8 cellular contexts compared by ENCODE assay signal in genomic region chr14:49585803-49586672, GRCh38. TPM values are rescaled to one million over a fixed set of nuclear protein-coding genes. Genes with fewer than 3 reads are reported as not detected.
DNase-seq lines count a peak whose midpoint lies in the region; ATAC-seq, FAIRE-seq and TF ChIP-seq lines count a peak whose summit lies in the region.

Gene RPS29 (minus strand): TSS chr14:49586380. CDS start chr14:49586346, 34 bp downstream.

- peak within 1 kb of the TSS; percentile 92 for H4K91ac ChIP-seq in trophoblast cell (ENCODE audit: low read depth, low read length)

- H3K36me3 ChIP-seq in trophoblast cell (ENCODE audit: control insufficient read depth in 1 of 2, insufficient read depth in 2 of 2, low read length in 2 of 2), result peaks cover 14 to 17% of the 10 kb centered on the region in 2 experiments
- H3K36me3 ChIP-seq in transverse colon, result peaks cover 0 to 5% (median 0%) of the 10 kb centered on the region in 4 donors

- peak; percentile 93 for ATAC-seq in HG02840 (IDR thresholded peaks at IDR 0.05; ENCODE audit: low FRiP score, unreplicated experiment)
- peak; percentile 85 to 89 (median 88) for ATAC-seq in T-cell (replicated peaks in 1 of 4)

- WGBS in adipose tissue, 3 donors, result 0% methylated on average over 54 of the region's 55 CpGs
- no CpG with 5 or more reads among the region's 55 CpGs for WGBS in trophoblast cell (ENCODE audit: extremely low coverage, insufficient coverage, insufficient read length)
- WGBS in transverse colon (ENCODE audit: low coverage in 1 of 2), 2 donors, result 0 to 1% methylated on average over 4 to 55 of the region's 55 CpGs

- TF ChIP-seq POLR2A in GM12891 (IDR thresholded peaks at IDR 0.05; ENCODE audit: low read depth, low read length), result peak; percentile 97
- peak; percentile 98 for TF ChIP-seq POLR2A in transverse colon (IDR thresholded peaks at IDR 0.05)

- no peak within 1 kb of the TSS for H2BK12ac ChIP-seq in trophoblast cell (ENCODE audit: low read length)

- peak within 1 kb of the TSS; percentile 89 to 98 (median 98) for H3K4me3 Mint-ChIP-seq in T-cell

- H4K12ac ChIP-seq in trophoblast cell (ENCODE audit: low read depth, low read length), result peak within 1 kb of the TSS; percentile 76

- in situ Hi-C loops in transverse colon (cut with MboI; ENCODE audit: low pct_ligation_motif_present in 1 of 4, low pct_unique_long_range_greater_than_20kb in 1 of 4, low sequenced_read_pairs in 3 of 4), result no loop called here

- H3K4me3 ChIP-seq in trophoblast cell (ENCODE audit: low read depth, low read length) (peak within 1 kb of the TSS; percentile 98), transverse colon (peak within 1 kb of the TSS; percentile 68 to 96 (median 80))

- H3K9me3 Mint-ChIP-seq in T-cell, result no peaks in the 10 kb centered on the region

- peak within 1 kb of the TSS; percentile 86 for H3K14ac ChIP-seq in trophoblast cell (ENCODE audit: low read length)

- peak within 1 kb of the TSS; percentile 87 for H2BK120ac ChIP-seq in trophoblast cell (ENCODE audit: insufficient read depth, low read length, poor library complexity)

- peak within 1 kb of the TSS; percentile 87 for H3K18ac ChIP-seq in trophoblast cell (ENCODE audit: low read length)

- FAIRE-seq in GM12891 (lab: Jason Lieb, UNC), result peak; percentile 94

- H3K4me1 Mint-ChIP-seq in T-cell, result peaks cover 50 to 54% (median 52%) of the 10 kb centered on the region in 3 donors

- peaks cover 7% of the 10 kb centered on the region for H3K79me1 ChIP-seq in trophoblast cell (ENCODE audit: low read length)

- peaks cover 16% of the 10 kb centered on the region for H3K79me2 ChIP-seq in trophoblast cell (ENCODE audit: control insufficient read depth, insufficient read depth, low read length, poor library complexity)

- TF ChIP-seq CTCF in transverse colon (IDR thresholded peaks at IDR 0.05), result no peak

- DNase-seq in GM12891 (ENCODE audit: insufficient read length, low spot score), result peak; percentile 57
- DNase-seq in NCI-H1436 treated with DMSO at 0.1 percent for 48 hours (lab: John Stamatoyannopoulos, UW), result peak; percentile 93
- DNase-seq in T-cell, result peak; percentile 94 to 99 (median 97)
- DNase-seq in cardiac septum (ENCODE audit: low spot score), result peak; percentile 98
- peak; percentile 100 for DNase-seq in trophoblast cell
- peak; percentile 98 for DNase-seq in transverse colon

- H3K23ac ChIP-seq in trophoblast cell (ENCODE audit: low read length), result peak within 1 kb of the TSS; percentile 85

- H2AFZ ChIP-seq in trophoblast cell (ENCODE audit: insufficient read depth, low read length, poor library complexity), result peak within 1 kb of the TSS; percentile 30

- peaks cover 0 to 7% of the 10 kb centered on the region in 2 experiments for H3K4me1 ChIP-seq in trophoblast cell (ENCODE audit: control insufficient read depth in 1 of 2, insufficient read depth in 2 of 2, low read length in 2 of 2)
- H3K4me1 ChIP-seq in transverse colon, result peaks cover 7 to 27% (median 23%) of the 10 kb centered on the region in 4 donors

- H3K27ac ChIP-seq in adipose tissue (ENCODE audit: low read depth, low read length) (peak within 1 kb of the TSS; percentile 28), trophoblast cell (ENCODE audit: low read depth, low read length) (peak within 1 kb of the TSS; percentile 76), transverse colon (peak within 1 kb of the TSS; percentile 93 to 97 (median 96))

- H3K36me3 Mint-ChIP-seq in T-cell, result peaks cover 31% of the 10 kb centered on the region

- H3K9ac ChIP-seq in trophoblast cell (ENCODE audit: low read length), result peak within 1 kb of the TSS; percentile 100

- H3K27me3 ChIP-seq in trophoblast cell (ENCODE audit: insufficient read depth, low read length) (no peaks in the 10 kb centered on the region), transverse colon (no peaks in the 10 kb centered on the region)

- H2AK5ac ChIP-seq in trophoblast cell (ENCODE audit: low read length), result peak within 1 kb of the TSS; percentile 67

- peak within 1 kb of the TSS; percentile 56 for H3K4me2 ChIP-seq in trophoblast cell (ENCODE audit: low read length)

- POLR2A ChIA-PET in T-cell (lab: Charles Lee), result interaction anchor here (0.6 to 3.5 kb wide), 19 partner anchors 10 to 596 kb away, joined by 3 to 42 read pairs (median 5); partner anchors contain the start of genes MGAT2 (in 2 of the 2), RPL36AL (in 2 of the 2) and LRR1 (in 1 of the 2)

- TF ChIP-seq EP300 in transverse colon (IDR thresholded peaks at IDR 0.05; ENCODE audit: low read depth), result no peak

- H3K9me3 ChIP-seq in trophoblast cell (ENCODE audit: insufficient read depth, low read depth, low read length) (no peaks in the 10 kb centered on the region), transverse colon (no peaks in the 10 kb centered on the region)

- peak within 1 kb of the TSS; percentile 89 for H4K8ac ChIP-seq in trophoblast cell (ENCODE audit: low read depth, low read length)

- CTCF ChIA-PET in T-cell (lab: Charles Lee), result interaction anchor here (0.5 to 4.0 kb wide), 16 partner anchors 9 to 1275 kb away, joined by 3 to 54 read pairs (median 12); partner anchors contain the start of genes DNAAF2 (in 1 of the 2), KLHDC2 (in 1 of the 2), LRR1 (in 1 of the 2) and MGAT2 (in 1 of the 2)

- H2BK5ac ChIP-seq in trophoblast cell (ENCODE audit: low read depth, low read length, poor library complexity), result peak within 1 kb of the TSS; percentile 89

- H3K4ac ChIP-seq in trophoblast cell (ENCODE audit: low read depth, low read length), result peak within 1 kb of the TSS; percentile 100

- peak within 1 kb of the TSS; percentile 97 to 99 for H3K27ac Mint-ChIP-seq in T-cell

- intact Hi-C loops in cardiac septum (cut with DNase I), result no loop called here
- intact Hi-C loops in transverse colon (cut with DNase I; ENCODE audit: low total_unique reads), result no loop called here

- H3K27me3 Mint-ChIP-seq in T-cell, result peaks cover 2 to 3% of the 10 kb centered on the region in 2 donors

TF ChIP-seq in GM12891, 5 proteins besides CTCF, POLR2A, EP300 and RAD21:
- TF ChIP-seq POU2F2 (IDR thresholded peaks at IDR 0.05; ENCODE audit: low read depth, low read length) (peak; percentile 55), PAX5 (IDR thresholded peaks at IDR 0.05; ENCODE audit: insufficient read depth, low read length, severe bottlenecking) (no peak), SPI1 (IDR thresholded peaks at IDR 0.05; ENCODE audit: low read depth, low read length) (no peak), POLR2AphosphoS5 (IDR thresholded peaks at IDR 0.05; ENCODE audit: low read depth, low read length) (peak; percentile 96), TAF1 (IDR thresholded peaks at IDR 0.05; ENCODE audit: low read depth, low read length) (peak; percentile 93)
TF ChIP-seq in GM12891: peak in this region for 3.

RNA-seq across cellular contexts. Expression of gene RPS29, which starts in this region (rescaled TPM):
- 17,495 TPM for polyA plus RNA-seq in GM12891 (2012; ENCODE audit: low read depth, missing spikeins)
- total RNA-seq in T-cell, result 1,000 to 10,000 TPM; 3,720 to 4,554 (median 3,981) TPM
- 1,000 to 10,000 TPM; 3,167 to 5,182 (median 4,295) TPM for polyA plus RNA-seq in adipose tissue
- total RNA-seq in cardiac septum, result 612 TPM
- polyA plus RNA-seq in trophoblast cell (2013), result 13,391 and 13,743 TPM in 2 replicates
- 1,000 to 10,000 TPM; 2,435 to 6,129 (median 4,291) TPM for total RNA-seq in transverse colon

Comparison
In these comparisons a context has a peak if more than half of its experiments do, and no peak if none do; other contexts are left out.
1. Peak in every context shown above with its lines: DNase-seq, ATAC-seq, H3K4me3 ChIP-seq and H3K27ac ChIP-seq.
2. H3K27ac ChIP-seq: peak in every context shown above with its lines; median percentile 96 in transverse colon; 76 in trophoblast cell; 28 in adipose tissue.